1 cellular context compared by ENCODE assay signal in the genomic region with DNA sequence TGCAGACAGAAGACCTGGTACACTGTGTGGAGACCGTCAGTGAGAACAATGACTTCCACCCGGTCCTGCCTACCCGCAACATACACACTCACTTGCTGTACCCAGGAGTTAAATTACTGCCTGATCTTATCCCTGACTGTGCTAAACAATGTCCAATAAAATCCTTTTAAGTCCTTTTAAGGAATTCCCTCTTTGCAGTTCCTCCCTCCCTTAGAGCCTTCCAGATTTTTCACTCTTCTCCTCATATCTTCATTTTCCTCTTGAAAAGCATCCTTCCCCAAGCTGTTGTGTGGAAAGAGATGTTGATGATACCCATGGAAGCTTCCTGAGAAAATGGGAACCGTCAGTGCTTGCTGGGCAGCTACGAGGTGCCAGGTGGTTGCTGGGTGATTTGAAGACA.
TF ChIP-seq lines count a peak whose summit lies in the region.

No MANE protein-coding gene starts in this region.

TF ChIP-seq in K562, 482 proteins besides CTCF, POLR2A, EP300 and RAD21:
- TF ChIP-seq SRF (CRISPR knock-in tag; IDR thresholded peaks at IDR 0.05), result peak in 1 of 2 experiments; percentile 58; a peak in 1 of 4 replicates
- 0 out of 2 replicates have a peak, but pooled peaks have one; percentile 27 for TF ChIP-seq ZNF644 (tag; IDR thresholded peaks at IDR 0.05; ENCODE audit: low read depth)
- TF ChIP-seq CBX5 (IDR thresholded peaks at IDR 0.05; ENCODE audit: borderline replicate concordance, low read depth), result no peak
- no peak for TF ChIP-seq TEAD2 (tag; IDR thresholded peaks at IDR 0.05)
TF ChIP-seq in K562: peak in this region for 2.
